1 cellular context compared by ENCODE assay signal in genomic region chrX:115913575-115913974, GRCh38.
TF ChIP-seq lines count a peak whose summit lies in the region.

No MANE protein-coding gene starts in this region.

TF ChIP-seq in GM12878, 131 proteins besides CTCF, POLR2A, EP300 and RAD21 (continued from another document):
- TF ChIP-seq, protein P1, sequence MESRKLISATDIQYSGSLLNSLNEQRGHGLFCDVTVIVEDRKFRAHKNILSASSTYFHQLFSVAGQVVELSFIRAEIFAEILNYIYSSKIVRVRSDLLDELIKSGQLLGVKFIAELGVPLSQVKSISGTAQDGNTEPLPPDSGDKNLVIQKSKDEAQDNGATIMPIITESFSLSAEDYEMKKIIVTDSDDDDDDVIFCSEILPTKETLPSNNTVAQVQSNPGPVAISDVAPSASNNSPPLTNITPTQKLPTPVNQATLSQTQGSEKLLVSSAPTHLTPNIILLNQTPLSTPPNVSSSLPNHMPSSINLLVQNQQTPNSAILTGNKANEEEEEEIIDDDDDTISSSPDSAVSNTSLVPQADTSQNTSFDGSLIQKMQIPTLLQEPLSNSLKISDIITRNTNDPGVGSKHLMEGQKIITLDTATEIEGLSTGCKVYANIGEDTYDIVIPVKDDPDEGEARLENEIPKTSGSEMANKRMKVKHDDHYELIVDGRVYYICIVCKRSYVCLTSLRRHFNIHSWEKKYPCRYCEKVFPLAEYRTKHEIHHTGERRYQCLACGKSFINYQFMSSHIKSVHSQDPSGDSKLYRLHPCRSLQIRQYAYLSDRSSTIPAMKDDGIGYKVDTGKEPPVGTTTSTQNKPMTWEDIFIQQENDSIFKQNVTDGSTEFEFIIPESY (IDR thresholded peaks at IDR 0.05) = no peak
- TF ChIP-seq ATF7 (IDR thresholded peaks at IDR 0.05; ENCODE audit: low read depth) (peak; percentile 93), CREM (IDR thresholded peaks at IDR 0.05; ENCODE audit: low read depth) (0 out of 2 replicates have a peak, but pooled peaks have one; percentile 52), IKZF2 (IDR thresholded peaks at IDR 0.05) (peak; percentile 80 to 84), MTA3 (IDR thresholded peaks at IDR 0.05; ENCODE audit: borderline replicate concordance, low read length) (0 out of 2 replicates have a peak, but pooled peaks have one; percentile 49), ESRRA (IDR thresholded peaks at IDR 0.05; ENCODE audit: low read length) (no peak), MEF2B (IDR thresholded peaks at IDR 0.05; ENCODE audit: partially characterized antibody, poor library complexity, severe bottlenecking) (peak; percentile 92), RCOR1 (conservative IDR thresholded peaks at IDR 0.05; ENCODE audit: low read depth, low read length) (0 out of 2 replicates have a peak, but pooled peaks have one; percentile 48), SKIL (IDR thresholded peaks at IDR 0.05; ENCODE audit: low read depth, poor library complexity, severe bottlenecking) (peak; percentile 81), ZBED1 (IDR thresholded peaks at IDR 0.05; ENCODE audit: borderline replicate concordance) (peak; percentile 61; the same call in 1 of the 2 replicates), POLR2AphosphoS2 (IDR thresholded peaks at IDR 0.05; ENCODE audit: low read depth, low read length) (no peak), E4F1 (IDR thresholded peaks at IDR 0.05; ENCODE audit: borderline replicate concordance, partially characterized antibody) (no peak), SMAD1 (IDR thresholded peaks at IDR 0.05; ENCODE audit: low read depth, partially characterized antibody) (peak; percentile 38), NFIC (IDR thresholded peaks at IDR 0.05; ENCODE audit: low read depth, low read length) (peak; percentile 89; the same call in 1 of the 2 replicates), CBX3 (IDR thresholded peaks at IDR 0.05; ENCODE audit: borderline replicate concordance, low read depth) (no peak), SIX5 (IDR thresholded peaks at IDR 0.05; ENCODE audit: low read depth, low read length, severe bottlenecking) (no peak), ZNF24 (IDR thresholded peaks at IDR 0.05) (peak; percentile 44; the same call in 1 of the 2 replicates), ZNF217 (IDR thresholded peaks at IDR 0.05) (no peak), NR2C1 (IDR thresholded peaks at IDR 0.05) (no peak), MYB (IDR thresholded peaks at IDR 0.05; ENCODE audit: borderline replicate concordance, low read depth, low read length) (no peak), IKZF1 (conservative IDR thresholded peaks at IDR 0.05) (peak; percentile 43), BHLHE40 (IDR thresholded peaks at IDR 0.05; ENCODE audit: borderline replicate concordance in 1 of 2, low read depth in 2 of 2, low read length in 1 of 2) (peak in 1 of 2 experiments; percentile 32; a peak in 1 of 4 replicates), STAT3 (IDR thresholded peaks at IDR 0.05; ENCODE audit: low read depth, low read length) (no peak), FOXM1 (IDR thresholded peaks at IDR 0.05; ENCODE audit: low read depth, low read length) (peak; percentile 67; the same call in 1 of the 2 replicates), NRF1 (conservative IDR thresholded peaks at IDR 0.05; ENCODE audit: low read depth, low read length) (no peak), EGR1 (IDR thresholded peaks at IDR 0.05; ENCODE audit: borderline replicate concordance in 1 of 2, low read depth in 2 of 2, low read length in 2 of 2) (no peak), ATF3 (IDR thresholded peaks at IDR 0.05; ENCODE audit: borderline replicate concordance, extremely low read depth, low read depth, low read length) (no peak), MTA2 (IDR thresholded peaks at IDR 0.05; ENCODE audit: low read depth) (peak; percentile 95), BMI1 (IDR thresholded peaks at IDR 0.05; ENCODE audit: borderline replicate concordance) (0 out of 2 replicates have a peak, but pooled peaks have one; percentile 13), CHD2 (IDR thresholded peaks at IDR 0.05; ENCODE audit: borderline replicate concordance, low read depth, low read length) (no peak), TBL1XR1 (IDR thresholded peaks at IDR 0.05; ENCODE audit: low read depth, low read length) (peak; percentile 86), BCL11A (IDR thresholded peaks at IDR 0.05; ENCODE audit: low read depth, low read length) (no peak), RB1 (IDR thresholded peaks at IDR 0.05; ENCODE audit: borderline replicate concordance) (no peak), ATF2 (IDR thresholded peaks at IDR 0.05; ENCODE audit: low read length) (peak; percentile 57)
- TF ChIP-seq, protein P2, sequence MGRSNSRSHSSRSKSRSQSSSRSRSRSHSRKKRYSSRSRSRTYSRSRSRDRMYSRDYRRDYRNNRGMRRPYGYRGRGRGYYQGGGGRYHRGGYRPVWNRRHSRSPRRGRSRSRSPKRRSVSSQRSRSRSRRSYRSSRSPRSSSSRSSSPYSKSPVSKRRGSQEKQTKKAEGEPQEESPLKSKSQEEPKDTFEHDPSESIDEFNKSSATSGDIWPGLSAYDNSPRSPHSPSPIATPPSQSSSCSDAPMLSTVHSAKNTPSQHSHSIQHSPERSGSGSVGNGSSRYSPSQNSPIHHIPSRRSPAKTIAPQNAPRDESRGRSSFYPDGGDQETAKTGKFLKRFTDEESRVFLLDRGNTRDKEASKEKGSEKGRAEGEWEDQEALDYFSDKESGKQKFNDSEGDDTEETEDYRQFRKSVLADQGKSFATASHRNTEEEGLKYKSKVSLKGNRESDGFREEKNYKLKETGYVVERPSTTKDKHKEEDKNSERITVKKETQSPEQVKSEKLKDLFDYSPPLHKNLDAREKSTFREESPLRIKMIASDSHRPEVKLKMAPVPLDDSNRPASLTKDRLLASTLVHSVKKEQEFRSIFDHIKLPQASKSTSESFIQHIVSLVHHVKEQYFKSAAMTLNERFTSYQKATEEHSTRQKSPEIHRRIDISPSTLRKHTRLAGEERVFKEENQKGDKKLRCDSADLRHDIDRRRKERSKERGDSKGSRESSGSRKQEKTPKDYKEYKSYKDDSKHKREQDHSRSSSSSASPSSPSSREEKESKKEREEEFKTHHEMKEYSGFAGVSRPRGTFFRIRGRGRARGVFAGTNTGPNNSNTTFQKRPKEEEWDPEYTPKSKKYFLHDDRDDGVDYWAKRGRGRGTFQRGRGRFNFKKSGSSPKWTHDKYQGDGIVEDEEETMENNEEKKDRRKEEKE (IDR thresholded peaks at IDR 0.05) = no peak
- TF ChIP-seq, protein P3, sequence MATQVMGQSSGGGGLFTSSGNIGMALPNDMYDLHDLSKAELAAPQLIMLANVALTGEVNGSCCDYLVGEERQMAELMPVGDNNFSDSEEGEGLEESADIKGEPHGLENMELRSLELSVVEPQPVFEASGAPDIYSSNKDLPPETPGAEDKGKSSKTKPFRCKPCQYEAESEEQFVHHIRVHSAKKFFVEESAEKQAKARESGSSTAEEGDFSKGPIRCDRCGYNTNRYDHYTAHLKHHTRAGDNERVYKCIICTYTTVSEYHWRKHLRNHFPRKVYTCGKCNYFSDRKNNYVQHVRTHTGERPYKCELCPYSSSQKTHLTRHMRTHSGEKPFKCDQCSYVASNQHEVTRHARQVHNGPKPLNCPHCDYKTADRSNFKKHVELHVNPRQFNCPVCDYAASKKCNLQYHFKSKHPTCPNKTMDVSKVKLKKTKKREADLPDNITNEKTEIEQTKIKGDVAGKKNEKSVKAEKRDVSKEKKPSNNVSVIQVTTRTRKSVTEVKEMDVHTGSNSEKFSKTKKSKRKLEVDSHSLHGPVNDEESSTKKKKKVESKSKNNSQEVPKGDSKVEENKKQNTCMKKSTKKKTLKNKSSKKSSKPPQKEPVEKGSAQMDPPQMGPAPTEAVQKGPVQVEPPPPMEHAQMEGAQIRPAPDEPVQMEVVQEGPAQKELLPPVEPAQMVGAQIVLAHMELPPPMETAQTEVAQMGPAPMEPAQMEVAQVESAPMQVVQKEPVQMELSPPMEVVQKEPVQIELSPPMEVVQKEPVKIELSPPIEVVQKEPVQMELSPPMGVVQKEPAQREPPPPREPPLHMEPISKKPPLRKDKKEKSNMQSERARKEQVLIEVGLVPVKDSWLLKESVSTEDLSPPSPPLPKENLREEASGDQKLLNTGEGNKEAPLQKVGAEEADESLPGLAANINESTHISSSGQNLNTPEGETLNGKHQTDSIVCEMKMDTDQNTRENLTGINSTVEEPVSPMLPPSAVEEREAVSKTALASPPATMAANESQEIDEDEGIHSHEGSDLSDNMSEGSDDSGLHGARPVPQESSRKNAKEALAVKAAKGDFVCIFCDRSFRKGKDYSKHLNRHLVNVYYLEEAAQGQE (IDR thresholded peaks at IDR 0.05; ENCODE audit: low read depth, low read length) = no peak
- TF ChIP-seq, protein P4, sequence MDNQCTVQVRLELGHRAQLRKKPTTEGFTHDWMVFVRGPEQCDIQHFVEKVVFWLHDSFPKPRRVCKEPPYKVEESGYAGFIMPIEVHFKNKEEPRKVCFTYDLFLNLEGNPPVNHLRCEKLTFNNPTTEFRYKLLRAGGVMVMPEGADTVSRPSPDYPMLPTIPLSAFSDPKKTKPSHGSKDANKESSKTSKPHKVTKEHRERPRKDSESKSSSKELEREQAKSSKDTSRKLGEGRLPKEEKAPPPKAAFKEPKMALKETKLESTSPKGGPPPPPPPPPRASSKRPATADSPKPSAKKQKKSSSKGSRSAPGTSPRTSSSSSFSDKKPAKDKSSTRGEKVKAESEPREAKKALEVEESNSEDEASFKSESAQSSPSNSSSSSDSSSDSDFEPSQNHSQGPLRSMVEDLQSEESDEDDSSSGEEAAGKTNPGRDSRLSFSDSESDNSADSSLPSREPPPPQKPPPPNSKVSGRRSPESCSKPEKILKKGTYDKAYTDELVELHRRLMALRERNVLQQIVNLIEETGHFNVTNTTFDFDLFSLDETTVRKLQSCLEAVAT (IDR thresholded peaks at IDR 0.05) = peak; percentile 71; the same call in 1 of the 2 replicates
- TF ChIP-seq, protein P5, sequence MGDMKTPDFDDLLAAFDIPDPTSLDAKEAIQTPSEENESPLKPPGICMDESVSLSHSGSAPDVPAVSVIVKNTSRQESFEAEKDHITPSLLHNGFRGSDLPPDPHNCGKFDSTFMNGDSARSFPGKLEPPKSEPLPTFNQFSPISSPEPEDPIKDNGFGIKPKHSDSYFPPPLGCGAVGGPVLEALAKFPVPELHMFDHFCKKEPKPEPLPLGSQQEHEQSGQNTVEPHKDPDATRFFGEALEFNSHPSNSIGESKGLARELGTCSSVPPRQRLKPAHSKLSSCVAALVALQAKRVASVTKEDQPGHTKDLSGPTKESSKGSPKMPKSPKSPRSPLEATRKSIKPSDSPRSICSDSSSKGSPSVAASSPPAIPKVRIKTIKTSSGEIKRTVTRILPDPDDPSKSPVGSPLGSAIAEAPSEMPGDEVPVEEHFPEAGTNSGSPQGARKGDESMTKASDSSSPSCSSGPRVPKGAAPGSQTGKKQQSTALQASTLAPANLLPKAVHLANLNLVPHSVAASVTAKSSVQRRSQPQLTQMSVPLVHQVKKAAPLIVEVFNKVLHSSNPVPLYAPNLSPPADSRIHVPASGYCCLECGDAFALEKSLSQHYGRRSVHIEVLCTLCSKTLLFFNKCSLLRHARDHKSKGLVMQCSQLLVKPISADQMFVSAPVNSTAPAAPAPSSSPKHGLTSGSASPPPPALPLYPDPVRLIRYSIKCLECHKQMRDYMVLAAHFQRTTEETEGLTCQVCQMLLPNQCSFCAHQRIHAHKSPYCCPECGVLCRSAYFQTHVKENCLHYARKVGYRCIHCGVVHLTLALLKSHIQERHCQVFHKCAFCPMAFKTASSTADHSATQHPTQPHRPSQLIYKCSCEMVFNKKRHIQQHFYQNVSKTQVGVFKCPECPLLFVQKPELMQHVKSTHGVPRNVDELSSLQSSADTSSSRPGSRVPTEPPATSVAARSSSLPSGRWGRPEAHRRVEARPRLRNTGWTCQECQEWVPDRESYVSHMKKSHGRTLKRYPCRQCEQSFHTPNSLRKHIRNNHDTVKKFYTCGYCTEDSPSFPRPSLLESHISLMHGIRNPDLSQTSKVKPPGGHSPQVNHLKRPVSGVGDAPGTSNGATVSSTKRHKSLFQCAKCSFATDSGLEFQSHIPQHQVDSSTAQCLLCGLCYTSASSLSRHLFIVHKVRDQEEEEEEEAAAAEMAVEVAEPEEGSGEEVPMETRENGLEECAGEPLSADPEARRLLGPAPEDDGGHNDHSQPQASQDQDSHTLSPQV (IDR thresholded peaks at IDR 0.05) = 0 out of 2 replicates have a peak, but pooled peaks have one; percentile 15
